Comparison of ENCODE assay signal across 1 cellular context in genomic region chr7:29243777-29244655, GRCh38.
A peak's percentile ranks its signal among the peaks of the same experiment; 100 is the strongest.
TF ChIP-seq lines count a peak whose summit lies in the region.

No MANE protein-coding gene starts in this region.

TF ChIP-seq in HepG2, 621 proteins besides CTCF, POLR2A, EP300 and RAD21 (continued from another document):
- no peak for TF ChIP-seq CSRNP1 (CRISPR knock-in tag; IDR thresholded peaks at IDR 0.05)
- peak; percentile 10; the same call in 1 of the 2 replicates for TF ChIP-seq SMC3 (IDR thresholded peaks at IDR 0.05; ENCODE audit: low read length)
- TF ChIP-seq ZBTB38 (CRISPR knock-in tag; IDR thresholded peaks at IDR 0.05), result 0 out of 2 replicates have a peak, but pooled peaks have one; percentile 38
- TF ChIP-seq MEIS2 (CRISPR knock-in tag; IDR thresholded peaks at IDR 0.05), result no peak
